ENCODE assay signal across 8 cellular contexts in the genomic region with DNA sequence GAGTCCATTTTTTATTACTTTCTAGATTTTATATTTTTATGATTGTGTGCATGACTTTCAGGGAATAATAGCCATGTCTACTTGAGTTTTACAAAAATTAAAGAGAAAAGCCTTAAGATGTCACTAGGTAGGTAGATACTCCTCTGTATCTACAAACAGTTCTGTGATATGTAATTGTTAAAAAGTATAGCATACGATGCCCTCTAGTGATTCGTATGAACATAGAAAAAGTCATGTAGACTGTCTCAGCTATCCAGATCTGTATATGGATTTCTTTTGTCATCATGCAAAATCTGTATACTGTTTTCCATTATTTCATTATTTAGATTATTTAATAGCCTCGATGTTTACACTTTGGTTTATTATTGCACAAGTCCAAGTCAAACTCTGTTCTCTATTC.
A peak's percentile ranks its signal among the peaks of the same experiment; 100 is the strongest.
DNase-seq lines count a peak whose midpoint lies in the region; ATAC-seq and TF ChIP-seq lines count a peak whose summit lies in the region.

No MANE protein-coding gene starts in this region.

- H3K27ac Mint-ChIP-seq in H9, result no peak overlapping the region
- no peak overlapping the region for H3K27ac Mint-ChIP-seq in mesothelial cell of epicardium
- H3K27ac Mint-ChIP-seq in activated CD4-positive, alpha-beta memory T cell treated with anti-CD3 and anti-CD28 coated beads, Interleukin-2, amount 10 ng/mL, durations not matched to agents 7 days and 5 days, result no peak overlapping the region

- no peaks in the 10 kb centered on the region for H3K79me1 ChIP-seq in H9 (ENCODE audit: insufficient read depth, low read depth, low read length, poor library complexity, severe bottlenecking)

- no peak overlapping the region for H3K4me3 Mint-ChIP-seq in H9
- no peak overlapping the region for H3K4me3 Mint-ChIP-seq in mesothelial cell of epicardium
- no peak overlapping the region for H3K4me3 Mint-ChIP-seq in activated CD4-positive, alpha-beta memory T cell treated with anti-CD3 and anti-CD28 coated beads, Interleukin-2, amount 10 ng/mL, durations not matched to agents 7 days and 5 days

- no CpG with 5 or more reads among the region's 3 CpGs for WGBS in H9 (ENCODE audit: extremely low coverage, insufficient read length, low lambda C conversion rate)

- H2BK120ac ChIP-seq in H9 (ENCODE audit: low read depth, low read length, poor library complexity, severe bottlenecking), result no peak overlapping the region

- H3K23me2 ChIP-seq in H9 (ENCODE audit: insufficient read length, low read depth, low read length, poor library complexity, severe bottlenecking), result no peaks in the 10 kb centered on the region

- H3K14ac ChIP-seq in H9 (ENCODE audit: insufficient read depth, low read length), result no peak overlapping the region

- H3K27me3 ChIP-seq in H9 (ENCODE audit: insufficient read depth, low read length) (no peaks in the 10 kb centered on the region), dorsolateral prefrontal cortex (no peaks in the 10 kb centered on the region)

- H3K4ac ChIP-seq in H9 (ENCODE audit: low read depth, low read length), result no peak overlapping the region

- H3K9me3 Mint-ChIP-seq in H9 (peaks cover 0 to 2% of the 10 kb centered on the region in 2 experiments; a peak in 1 of 5 replicates), mesothelial cell of epicardium (no peaks in the 10 kb centered on the region)
- peaks cover 2% of the 10 kb centered on the region for H3K9me3 Mint-ChIP-seq in activated CD4-positive, alpha-beta memory T cell treated with anti-CD3 and anti-CD28 coated beads, Interleukin-2, amount 10 ng/mL, durations not matched to agents 7 days and 5 days

- ATAC-seq in HG02759 (IDR thresholded peaks at IDR 0.05; ENCODE audit: unreplicated experiment), result no peak

- H2BK5ac ChIP-seq in H9 (ENCODE audit: insufficient read length, low read length), result no peak overlapping the region

- no peaks in the 10 kb centered on the region for H4K20me1 ChIP-seq in H9 (ENCODE audit: control insufficient read depth, insufficient read depth, insufficient read length)

- intact Hi-C loops in dorsolateral prefrontal cortex (cut with DNase I), result no loop called here

- H3K27me3 Mint-ChIP-seq in H9 (ENCODE audit: low read depth), result no peaks in the 10 kb centered on the region
- no peaks in the 10 kb centered on the region for H3K27me3 Mint-ChIP-seq in mesothelial cell of epicardium (ENCODE audit: low read depth)
- no peaks in the 10 kb centered on the region for H3K27me3 Mint-ChIP-seq in activated CD4-positive, alpha-beta memory T cell treated with anti-CD3 and anti-CD28 coated beads, Interleukin-2, amount 10 ng/mL, durations not matched to agents 7 days and 5 days

- no peaks in the 10 kb centered on the region for H3K79me2 ChIP-seq in H9 (ENCODE audit: insufficient read depth, low read length)

- no peak overlapping the region for H3K4me2 ChIP-seq in H9 (ENCODE audit: insufficient read depth, insufficient read length, low read length)

- H2BK15ac ChIP-seq in H9 (ENCODE audit: low read depth, low read length), result no peak overlapping the region

- CTCF ChIA-PET in activated CD4-positive, alpha-beta memory T cell treated with anti-CD3 and anti-CD28 coated beads, Interleukin-2, amount 10 ng/mL, durations not matched to agents 7 days and 5 days (lab: Charles Lee), result no interaction called here

- H3K56ac ChIP-seq in H9 (ENCODE audit: insufficient read length, low read depth, low read length), result no peak overlapping the region

- no peak overlapping the region for H3K9ac ChIP-seq in H9 (ENCODE audit: extremely low read depth, insufficient read length, low read length)

- no peak overlapping the region for H4K5ac ChIP-seq in H9 (ENCODE audit: insufficient read length, low read depth, low read length)

- no peaks in the 10 kb centered on the region for H3K9me3 ChIP-seq in H9 (ENCODE audit: control insufficient read depth, low read depth, low read length)

- TF ChIP-seq CTCF in 22Rv1 (IDR thresholded peaks at IDR 0.05) (peak; percentile 71), H9 (conservative IDR thresholded peaks at IDR 0.05) (peak; percentile 45; the same call in 2 of the 3 replicates), dorsolateral prefrontal cortex (IDR thresholded peaks at IDR 0.05 in 54 of 56, conservative IDR thresholded peaks at IDR 0.05 in 2 of 56; ENCODE audit: low read depth in 1 of 56, partially characterized antibody in 56 of 56) (peak in 48 of 56 donors; percentile 20 to 68 (median 41)), mesothelial cell of epicardium (IDR thresholded peaks at IDR 0.05; ENCODE audit: unreplicated experiment) (no peak), foreskin fibroblast (IDR thresholded peaks at IDR 0.05; ENCODE audit: low read depth, low read length) (no peak)

- H4K91ac ChIP-seq in H9 (ENCODE audit: insufficient read length, low read depth, low read length), result no peak overlapping the region

- H3K4me1 ChIP-seq in H9 (ENCODE audit: insufficient read depth, low read length), result no peaks in the 10 kb centered on the region

- DNase-seq in H9 (no peak), NCI-H526 treated with DMSO at 0.1 percent for 48 hours (lab: John Stamatoyannopoulos, UW) (peak; percentile 45), dorsolateral prefrontal cortex (no peak), mesothelial cell of epicardium (ENCODE audit: low spot score in 2 of 2, unreplicated experiment in 2 of 2) (no peak), foreskin fibroblast (no peak)
- DNase-seq in activated CD4-positive, alpha-beta memory T cell treated with anti-CD3 and anti-CD28 coated beads, Interleukin-2, amount 10 ng/mL, durations not matched to agents 7 days and 5 days, result no peak

- no peak overlapping the region for H3K18ac ChIP-seq in H9 (ENCODE audit: insufficient read length, low read depth, low read length)

- no peak overlapping the region for H2AK5ac ChIP-seq in H9 (ENCODE audit: insufficient read length, low read length)

- POLR2A ChIA-PET in activated CD4-positive, alpha-beta memory T cell treated with anti-CD3 and anti-CD28 coated beads, Interleukin-2, amount 10 ng/mL, durations not matched to agents 7 days and 5 days (lab: Charles Lee), result no interaction called here

- H3T11ph ChIP-seq in H9 (ENCODE audit: low read length), result no peak overlapping the region

- no peak overlapping the region for H3K4me3 ChIP-seq in dorsolateral prefrontal cortex
- no peak overlapping the region for H3K4me3 ChIP-seq in foreskin fibroblast (ENCODE audit: low read depth in 1 of 2, low read length in 2 of 2)

- H3K23ac ChIP-seq in H9 (ENCODE audit: insufficient read length, low read depth, low read length), result no peak overlapping the region

- H2BK20ac ChIP-seq in H9 (ENCODE audit: low read depth, low read length, poor library complexity, severe bottlenecking), result no peak overlapping the region

- H2AFZ ChIP-seq in H9 (ENCODE audit: low read length), result no peak overlapping the region

- no peak overlapping the region for H3K27ac ChIP-seq in 22Rv1
- no peak overlapping the region for H3K27ac ChIP-seq in H9 (ENCODE audit: insufficient read length, low read depth, low read length)
- no peak overlapping the region for H3K27ac ChIP-seq in dorsolateral prefrontal cortex

- H4K8ac ChIP-seq in H9 (replicated peaks; ENCODE audit: insufficient read length, low read depth, low read length), result no peak overlapping the region

- no peaks in the 10 kb centered on the region; a peak in 1 of 7 replicates for H3K36me3 Mint-ChIP-seq in H9 (ENCODE audit: insufficient read depth in 1 of 3, low read depth in 3 of 3)
- no peaks in the 10 kb centered on the region for H3K36me3 Mint-ChIP-seq in mesothelial cell of epicardium
- no peaks in the 10 kb centered on the region for H3K36me3 Mint-ChIP-seq in activated CD4-positive, alpha-beta memory T cell treated with anti-CD3 and anti-CD28 coated beads, Interleukin-2, amount 10 ng/mL, durations not matched to agents 7 days and 5 days (ENCODE audit: low read depth)

- H3K4me1 Mint-ChIP-seq in H9, result peaks cover under 1% of the 10 kb centered on the region in 2 experiments; a peak in 3 of 4 replicates
- H3K4me1 Mint-ChIP-seq in mesothelial cell of epicardium, result peaks cover 13% of the 10 kb centered on the region
- H3K4me1 Mint-ChIP-seq in activated CD4-positive, alpha-beta memory T cell treated with anti-CD3 and anti-CD28 coated beads, Interleukin-2, amount 10 ng/mL, durations not matched to agents 7 days and 5 days, result no peaks in the 10 kb centered on the region

- no peak overlapping the region for H2BK12ac ChIP-seq in H9 (ENCODE audit: insufficient read length, low read depth, low read length)

Comparison
In these comparisons a context has a peak if more than half of its experiments do, and no peak if none do; other contexts are left out.
1. CTCF ChIP-seq: peak in 22Rv1 (single experiment), H9 (single experiment) and dorsolateral prefrontal cortex (48 of 56); none in mesothelial cell of epicardium (single experiment) and foreskin fibroblast (single experiment).